ENCODE assay signal across 27 cellular contexts in genomic region chr4:163776961-163777360, GRCh38.
"Had no signal": no experiment of that assay in that cellular context is flagged by ENCODE, and none has a peak within 500 bp of the region (broad histone marks: within the 10 kb centered on the region; RNA-seq: fewer than 3 reads in every experiment).

No MANE protein-coding gene starts in this region.

- H3K27ac Mint-ChIP-seq: naive thymus-derived CD8-positive, alpha-beta T cell; natural killer cell treated with Interleukin-12 subunit alpha and Interleukin-12 subunit beta and Interleukin-15 and Interleukin-18, amount 100 ng/mL, for 72 hours; nephron progenitor cell; progenitor cell of endocrine pancreas; stimulated activated effector memory CD8-positive, alpha-beta T cell treated with anti-CD3 and anti-CD28 coated beads, Interleukin-12 subunit alpha, Interleukin-12 subunit beta, amount 100 ng/mL, for 72 hours; stimulated activated naive B cell treated with anti-CD40 and anti-IgM and Interleukin-4, amounts not matched to agents 10 μg/mL and 1 μg/mL and 100 μg/mL, for 72 hours; stimulated activated naive CD8-positive, alpha-beta T cell treated with anti-CD3 and anti-CD28 coated beads, Interleukin-15, Interleukin-2, amounts not matched to agents 100 ng/mL and 50 ng/mL, for 24 hours had no signal

- H3K9ac ChIP-seq: parathyroid adenoma had no signal

- H3K4me3 Mint-ChIP-seq: naive thymus-derived CD8-positive, alpha-beta T cell; natural killer cell treated with Interleukin-12 subunit alpha and Interleukin-12 subunit beta and Interleukin-15 and Interleukin-18, amount 100 ng/mL, for 72 hours; nephron progenitor cell; neural crest cell; stimulated activated effector memory CD8-positive, alpha-beta T cell treated with anti-CD3 and anti-CD28 coated beads, Interleukin-12 subunit alpha, Interleukin-12 subunit beta, amount 100 ng/mL, for 72 hours; stimulated activated naive B cell treated with anti-CD40 and anti-IgM and Interleukin-4, amounts not matched to agents 10 μg/mL and 1 μg/mL and 100 μg/mL, for 72 hours; stimulated activated naive CD8-positive, alpha-beta T cell treated with anti-CD3 and anti-CD28 coated beads, Interleukin-15, Interleukin-2, amounts not matched to agents 100 ng/mL and 50 ng/mL, for 24 hours had no signal

- H3K4me1 ChIP-seq: parathyroid adenoma, psoas muscle, stomach, thyroid gland, tibial nerve, upper lobe of left lung, vagina had no signal

- DNase-seq: naive thymus-derived CD8-positive, alpha-beta T cell; nephron progenitor cell; nucleus accumbens; ovary; posterior cingulate gyrus; psoas muscle; right cardiac atrium; small intestine; stimulated activated CD4-positive, alpha-beta T cell treated with anti-CD3 and anti-CD28 coated beads, Interleukin-15, amount 100 ng/mL, for 24 hours; stimulated activated CD4-positive, alpha-beta T cell treated with anti-CD3 and anti-CD28 coated beads, Interleukin-2, amount 100 ng/mL, for 24 hours; stimulated activated CD4-positive, alpha-beta T cell treated with anti-CD3 and anti-CD28 coated beads, Interleukin-2, amount 100 ng/mL, for 48 hours; stimulated activated CD4-positive, alpha-beta T cell treated with anti-CD3 and anti-CD28 coated beads, Interleukin-4, amount 100 ng/mL, for 24 hours; stimulated activated naive B cell treated with anti-CD40 and anti-IgM and Interleukin-4, amounts not matched to agents 10 μg/mL and 1 μg/mL and 100 μg/mL, for 72 hours; stimulated activated naive CD4-positive, alpha-beta T cell treated with Interleukin-2 at 50 U/mL for 16 hours; stomach; thyroid gland; upper lobe of left lung had no signal

- H3K79me2 ChIP-seq: parathyroid adenoma had no signal

- H3K9me3 ChIP-seq: neutrophil, ovary, psoas muscle, thoracic aorta, thyroid gland, upper lobe of left lung, vagina had no signal

- H3K27ac ChIP-seq: neutrophil, ovary, parathyroid adenoma, psoas muscle, stomach, thoracic aorta, thyroid gland, tibial nerve, upper lobe of left lung, vagina had no signal

- H3K27me3 Mint-ChIP-seq: progenitor cell of endocrine pancreas had no signal

- H2AFZ ChIP-seq: parathyroid adenoma had no signal

- H3K9me3 Mint-ChIP-seq: nephron progenitor cell; neural crest cell; stimulated activated effector memory CD8-positive, alpha-beta T cell treated with anti-CD3 and anti-CD28 coated beads, Interleukin-12 subunit alpha, Interleukin-12 subunit beta, amount 100 ng/mL, for 72 hours; stimulated activated naive B cell treated with anti-CD40 and anti-IgM and Interleukin-4, amounts not matched to agents 10 μg/mL and 1 μg/mL and 100 μg/mL, for 72 hours; stimulated activated naive CD8-positive, alpha-beta T cell treated with anti-CD3 and anti-CD28 coated beads, Interleukin-15, Interleukin-2, amounts not matched to agents 100 ng/mL and 50 ng/mL, for 24 hours had no signal

- H3K27me3 ChIP-seq: neutrophil, ovary, stomach, thyroid gland, tibial nerve, upper lobe of left lung, vagina had no signal

- H3K36me3 Mint-ChIP-seq: naive thymus-derived CD8-positive, alpha-beta T cell; natural killer cell treated with Interleukin-12 subunit alpha and Interleukin-12 subunit beta and Interleukin-15 and Interleukin-18, amount 100 ng/mL, for 72 hours; stimulated activated effector memory CD8-positive, alpha-beta T cell treated with anti-CD3 and anti-CD28 coated beads, Interleukin-12 subunit alpha, Interleukin-12 subunit beta, amount 100 ng/mL, for 72 hours; stimulated activated naive B cell treated with anti-CD40 and anti-IgM and Interleukin-4, amounts not matched to agents 10 μg/mL and 1 μg/mL and 100 μg/mL, for 72 hours had no signal

- H3K4me1 Mint-ChIP-seq: naive thymus-derived CD8-positive, alpha-beta T cell; nephron progenitor cell; neural crest cell; stimulated activated effector memory CD8-positive, alpha-beta T cell treated with anti-CD3 and anti-CD28 coated beads, Interleukin-12 subunit alpha, Interleukin-12 subunit beta, amount 100 ng/mL, for 72 hours; stimulated activated naive B cell treated with anti-CD40 and anti-IgM and Interleukin-4, amounts not matched to agents 10 μg/mL and 1 μg/mL and 100 μg/mL, for 72 hours had no signal

- H3K36me3 ChIP-seq: neutrophil, ovary, stomach, thoracic aorta, thyroid gland, tibial nerve, upper lobe of left lung, vagina had no signal

- H3K4me3 ChIP-seq: ovary, psoas muscle, stomach, thoracic aorta, thyroid gland, tibial nerve, upper lobe of left lung, vagina had no signal
